26 cellular contexts compared by ENCODE assay signal in genomic region chr12:42807766-42808165, GRCh38.
"Had no signal": no experiment of that assay in that cellular context is flagged by ENCODE, and none has a peak within 500 bp of the region (broad histone marks: within the 10 kb centered on the region; RNA-seq: fewer than 3 reads in every experiment).

No MANE protein-coding gene starts in this region.

- H3K36me3 Mint-ChIP-seq: stimulated activated naive B cell treated with anti-CD40 and anti-IgM and Interleukin-4, amounts not matched to agents 10 μg/mL and 1 μg/mL and 100 μg/mL, for 72 hours had no signal

- H3K27ac ChIP-seq: body of pancreas, left lung, lower lobe of right lung, neutrophil, ovary, skin epidermis, stomach, thyroid gland, upper lobe of right lung had no signal

- H3K4me3 ChIP-seq: body of pancreas, left lung, lower lobe of right lung, ovary, skin epidermis, stomach, thyroid gland, upper lobe of right lung had no signal

- H3K9me3 Mint-ChIP-seq: activated CD4-positive, alpha-beta memory T cell treated with anti-CD3 and anti-CD28 coated beads, Interleukin-2, amount 10 ng/mL, durations not matched to agents 7 days and 5 days; activated CD4-positive, alpha-beta T cell treated with anti-CD3 and anti-CD28 coated beads, Interleukin-2, amount 10 ng/mL, durations not matched to agents 7 days and 5 days; activated T-cell treated with anti-CD3 and anti-CD28 coated beads, Interleukin-2, amount 50 U/mL, for 24 hours; nephron progenitor cell; stimulated activated naive B cell treated with anti-CD40 and anti-IgM and Interleukin-4, amounts not matched to agents 10 μg/mL and 1 μg/mL and 100 μg/mL, for 72 hours had no signal

- ATAC-seq: body of pancreas; esophagus mucosa; left lung; lower lobe of right lung; sciatic nerve; stimulated activated naive B cell treated with anti-CD40 and anti-IgM and Interleukin-4, amounts not matched to agents 10 μg/mL and 1 μg/mL and 100 μg/mL, for 72 hours; upper lobe of right lung had no signal

- DNase-seq: activated CD4-positive, alpha-beta memory T cell treated with anti-CD3 and anti-CD28 coated beads, Interleukin-2, amount 10 ng/mL, durations not matched to agents 7 days and 5 days; activated CD4-positive, alpha-beta T cell treated with anti-CD3 and anti-CD28 coated beads for 1 hour; activated CD4-positive, alpha-beta T cell treated with anti-CD3 and anti-CD28 coated beads, Interleukin-2, amount 10 ng/mL, durations not matched to agents 7 days and 5 days; activated CD8-positive, alpha-beta memory T cell treated with anti-CD3 and anti-CD28 coated beads, Interleukin-2, amount 50 U/mL, for 48 hours; activated gamma-delta T cell; activated naive CD4-positive, alpha-beta T cell treated with anti-CD3 and anti-CD28 coated beads, Interleukin-2, amount 50 U/mL, for 16 hours; activated T-cell treated with anti-CD3 and anti-CD28 coated beads, Interleukin-2, amount 50 U/mL, for 24 hours; body of pancreas; foreskin fibroblast; left lung; lower lobe of right lung; nephron progenitor cell; ovary; stimulated activated CD4-positive, alpha-beta T cell treated with anti-CD3 and anti-CD28 coated beads, Interleukin-15, amount 100 ng/mL, for 24 hours; stimulated activated CD4-positive, alpha-beta T cell treated with anti-CD3 and anti-CD28 coated beads, Interleukin-2, amount 100 ng/mL, for 24 hours; stimulated activated naive B cell treated with anti-CD40 and anti-IgM and Interleukin-4, amounts not matched to agents 10 μg/mL and 1 μg/mL and 100 μg/mL, for 72 hours; stomach; T-helper 2 cell; thyroid gland; upper lobe of right lung had no signal

- H3K27me3 ChIP-seq: body of pancreas, left lung, neutrophil, ovary, stomach, thyroid gland, upper lobe of right lung had no signal

- H3K27me3 Mint-ChIP-seq: activated CD4-positive, alpha-beta memory T cell treated with anti-CD3 and anti-CD28 coated beads, Interleukin-2, amount 10 ng/mL, durations not matched to agents 7 days and 5 days; activated CD4-positive, alpha-beta T cell treated with anti-CD3 and anti-CD28 coated beads, Interleukin-2, amount 10 ng/mL, durations not matched to agents 7 days and 5 days; activated T-cell treated with anti-CD3 and anti-CD28 coated beads, Interleukin-2, amount 50 U/mL, for 24 hours; progenitor cell of endocrine pancreas; stimulated activated naive B cell treated with anti-CD40 and anti-IgM and Interleukin-4, amounts not matched to agents 10 μg/mL and 1 μg/mL and 100 μg/mL, for 72 hours had no signal

- FAIRE-seq: islet of Langerhans had no signal

- H3K4me1 Mint-ChIP-seq: activated CD4-positive, alpha-beta memory T cell treated with anti-CD3 and anti-CD28 coated beads, Interleukin-2, amount 10 ng/mL, durations not matched to agents 7 days and 5 days; activated CD4-positive, alpha-beta T cell treated with anti-CD3 and anti-CD28 coated beads, Interleukin-2, amount 10 ng/mL, durations not matched to agents 7 days and 5 days; stimulated activated naive B cell treated with anti-CD40 and anti-IgM and Interleukin-4, amounts not matched to agents 10 μg/mL and 1 μg/mL and 100 μg/mL, for 72 hours had no signal

- H3K4me3 Mint-ChIP-seq: activated CD4-positive, alpha-beta memory T cell treated with anti-CD3 and anti-CD28 coated beads, Interleukin-2, amount 10 ng/mL, durations not matched to agents 7 days and 5 days; activated CD4-positive, alpha-beta T cell treated with anti-CD3 and anti-CD28 coated beads, Interleukin-2, amount 10 ng/mL, durations not matched to agents 7 days and 5 days; activated T-cell treated with anti-CD3 and anti-CD28 coated beads, Interleukin-2, amount 50 U/mL, for 24 hours; nephron progenitor cell; stimulated activated naive B cell treated with anti-CD40 and anti-IgM and Interleukin-4, amounts not matched to agents 10 μg/mL and 1 μg/mL and 100 μg/mL, for 72 hours had no signal

- H3K9me3 ChIP-seq: body of pancreas, left lung, lower lobe of right lung, neutrophil, ovary, stomach, thyroid gland, upper lobe of right lung had no signal

- H3K27ac Mint-ChIP-seq: activated CD4-positive, alpha-beta memory T cell treated with anti-CD3 and anti-CD28 coated beads, Interleukin-2, amount 10 ng/mL, durations not matched to agents 7 days and 5 days; activated CD4-positive, alpha-beta T cell treated with anti-CD3 and anti-CD28 coated beads, Interleukin-2, amount 10 ng/mL, durations not matched to agents 7 days and 5 days; activated T-cell treated with anti-CD3 and anti-CD28 coated beads, Interleukin-2, amount 50 U/mL, for 24 hours; nephron progenitor cell; progenitor cell of endocrine pancreas; stimulated activated naive B cell treated with anti-CD40 and anti-IgM and Interleukin-4, amounts not matched to agents 10 μg/mL and 1 μg/mL and 100 μg/mL, for 72 hours had no signal

- H3K4me1 ChIP-seq: body of pancreas, left lung, lower lobe of right lung, stomach, thyroid gland, upper lobe of right lung had no signal

- H3K36me3 ChIP-seq: left lung, lower lobe of right lung, neutrophil, ovary, stomach, thyroid gland, upper lobe of right lung had no signal
